In the genomic region with DNA sequence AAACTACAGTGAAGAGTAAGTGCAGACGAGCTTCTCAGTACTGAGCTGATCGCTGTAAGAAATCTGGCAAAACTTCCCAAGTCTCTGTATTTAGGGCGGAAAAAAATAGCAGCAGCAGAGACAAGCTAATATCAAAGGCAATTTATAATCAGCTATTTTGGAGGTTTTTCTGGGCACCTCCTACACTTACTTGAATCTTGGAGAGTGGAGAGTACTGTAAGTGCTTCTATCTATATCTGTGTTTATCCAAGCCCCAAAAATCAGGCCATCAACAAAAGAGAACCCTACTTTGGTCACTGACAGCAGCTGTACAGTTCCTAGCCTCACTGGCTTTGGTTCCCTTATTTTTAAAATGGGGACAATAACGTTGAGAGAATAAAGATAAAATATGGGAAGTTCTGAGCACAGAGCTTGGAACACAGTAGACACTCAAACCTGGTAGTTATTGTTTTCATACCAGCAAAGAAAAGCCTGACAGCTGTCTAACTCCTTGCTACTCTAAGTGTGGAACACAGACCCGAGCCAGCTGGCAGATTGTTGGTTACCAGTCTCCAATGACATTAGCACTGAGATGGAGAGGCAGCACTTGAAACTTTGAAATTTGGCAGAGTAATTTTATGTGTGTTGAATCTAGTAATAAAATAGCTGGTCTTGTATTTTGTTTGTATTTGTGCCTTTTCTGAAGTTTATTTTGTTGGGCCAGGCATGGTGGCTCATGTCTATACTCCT, we compare ENCODE assay signal across 27 cellular contexts.
DNase-seq lines count a peak whose midpoint lies in the region; ATAC-seq and TF ChIP-seq lines count a peak whose summit lies in the region.
"Had no signal": no experiment of that assay in that cellular context is flagged by ENCODE, and none has a peak within 500 bp of the region (broad histone marks: within the 10 kb centered on the region; RNA-seq: fewer than 3 reads in every experiment).

No MANE protein-coding gene starts in this region.

- BruUV-seq in Caco-2 (replicated peaks; lab: Mats Ljungman, UMichigan) = no TSS peak

- H3K27ac Mint-ChIP-seq in Caco-2 (ENCODE audit: unreplicated experiment) = no peak overlapping the region
- H3K27ac Mint-ChIP-seq: activated CD8-positive, alpha-beta T cell treated with anti-CD3 and anti-CD28 coated beads for 36 hours; B cell; stimulated activated effector memory CD8-positive, alpha-beta T cell treated with anti-CD3 and anti-CD28 coated beads, Interleukin-12 subunit alpha, Interleukin-12 subunit beta, amount 100 ng/mL, for 72 hours had no signal

- no peaks in the 10 kb centered on the region for H3K36me3 ChIP-seq in aorta (ENCODE audit: control insufficient read depth in 1 of 2, insufficient read depth in 2 of 2, low read length in 1 of 2)
- no peaks in the 10 kb centered on the region for H3K36me3 ChIP-seq in Caco-2 (ENCODE audit: control insufficient read depth, insufficient read depth, low read length)
- H3K36me3 ChIP-seq: colonic mucosa, esophagus muscularis mucosa, gastroesophageal sphincter, Peyer's patch, SJSA1, suprapubic skin, uterus had no signal

- H3K4me3 ChIP-seq in fibroblast of pulmonary artery (replicated peaks; ENCODE audit: low read depth, low read length) (no peak overlapping the region), aorta (ENCODE audit: low read length in 2 of 2) (no peak overlapping the region), Caco-2 (ENCODE audit: low read depth, low read length) (no peak overlapping the region)
- H3K4me3 ChIP-seq: A549, colonic mucosa, esophagus muscularis mucosa, gastroesophageal sphincter, Peyer's patch, SJSA1, suprapubic skin, uterus had no signal

- peaks cover 9% of the 10 kb centered on the region for H3K9me3 Mint-ChIP-seq in Caco-2 (ENCODE audit: unreplicated experiment)
- H3K9me3 Mint-ChIP-seq: activated CD8-positive, alpha-beta T cell treated with anti-CD3 and anti-CD28 coated beads for 36 hours had no signal

- H3K4me1 ChIP-seq in aorta (ENCODE audit: control insufficient read depth in 1 of 2, insufficient read depth in 2 of 2, low read length in 2 of 2) = peaks cover 0 to 2% of the 10 kb centered on the region in 2 donors
- no peaks in the 10 kb centered on the region for H3K4me1 ChIP-seq in Caco-2
- H3K4me1 ChIP-seq: A549, colonic mucosa, gastroesophageal sphincter, Peyer's patch, SJSA1, suprapubic skin, uterus had no signal

- intact Hi-C loops in Right ventricle myocardium inferior (cut with DNase I) (no loop called here), cardiac septum (cut with DNase I) (no loop called here), aorta (cut with DNase I) (no loop called here), Caco-2 (cut with micrococcal nuclease; ENCODE audit: unreplicated experiment) (no loop called here)

- POLR2A ChIA-PET in Caco-2 (lab: Charles Lee) = no interaction called here

- no peaks in the 10 kb centered on the region for H3K4me1 Mint-ChIP-seq in Caco-2 (ENCODE audit: low read depth, unreplicated experiment)
- H3K4me1 Mint-ChIP-seq: B cell; stimulated activated effector memory CD8-positive, alpha-beta T cell treated with anti-CD3 and anti-CD28 coated beads, Interleukin-12 subunit alpha, Interleukin-12 subunit beta, amount 100 ng/mL, for 72 hours had no signal

- H3K27ac ChIP-seq in aorta (ENCODE audit: low read depth in 1 of 2, low read length in 2 of 2) = no peak overlapping the region
- H3K27ac ChIP-seq: A549, colonic mucosa, esophagus muscularis mucosa, gastroesophageal sphincter, Peyer's patch, SJSA1, suprapubic skin, uterus had no signal

- no peak for TF ChIP-seq CTCF in fibroblast of pulmonary artery (IDR thresholded peaks at IDR 0.05; ENCODE audit: low read length, missing control alignments)
- no peak for TF ChIP-seq CTCF in Caco-2 (IDR thresholded peaks at IDR 0.05; ENCODE audit: insufficient read depth in 1 of 2, low read depth in 1 of 2, low read length in 1 of 2, severe bottlenecking in 1 of 2, unreplicated experiment in 1 of 2)

- H3K27me3 ChIP-seq in aorta (ENCODE audit: control insufficient read depth in 1 of 2, insufficient read depth in 2 of 2, low read length in 1 of 2) (no peaks in the 10 kb centered on the region), Caco-2 (replicated peaks; ENCODE audit: control insufficient read depth, insufficient read depth, low read length) (no peaks in the 10 kb centered on the region)
- H3K27me3 ChIP-seq: colonic mucosa, esophagus muscularis mucosa, gastroesophageal sphincter, Peyer's patch, SJSA1, suprapubic skin, uterus had no signal

- H3K4me3 Mint-ChIP-seq in Caco-2 (ENCODE audit: unreplicated experiment) = no peak overlapping the region
- H3K4me3 Mint-ChIP-seq: activated CD8-positive, alpha-beta T cell treated with anti-CD3 and anti-CD28 coated beads for 36 hours; B cell; stimulated activated effector memory CD8-positive, alpha-beta T cell treated with anti-CD3 and anti-CD28 coated beads, Interleukin-12 subunit alpha, Interleukin-12 subunit beta, amount 100 ng/mL, for 72 hours had no signal

- H3K36me3 Mint-ChIP-seq in Caco-2 (ENCODE audit: insufficient read depth, unreplicated experiment) = no peaks in the 10 kb centered on the region
- H3K36me3 Mint-ChIP-seq: stimulated activated effector memory CD8-positive, alpha-beta T cell treated with anti-CD3 and anti-CD28 coated beads, Interleukin-12 subunit alpha, Interleukin-12 subunit beta, amount 100 ng/mL, for 72 hours had no signal

- CTCF ChIA-PET in Caco-2 (lab: Charles Lee) = no interaction called here

- ATAC-seq in Right ventricle myocardium inferior = peak; percentile 96
- ATAC-seq in aorta (ENCODE audit: low FRiP score) = peak; percentile 31
- ATAC-seq: A549; activated CD8-positive, alpha-beta T cell treated with anti-CD3 and anti-CD28 coated beads for 36 hours; gastroesophageal sphincter; stimulated activated effector memory CD8-positive, alpha-beta T cell treated with anti-CD3 and anti-CD28 coated beads, Interleukin-12 subunit alpha, Interleukin-12 subunit beta, amount 100 ng/mL, for 72 hours had no signal

- H3K9me3 ChIP-seq in aorta (ENCODE audit: control insufficient read depth, low read length) (peaks cover 2% of the 10 kb centered on the region), Caco-2 (no peaks in the 10 kb centered on the region)
- H3K9me3 ChIP-seq: A549, colonic mucosa, esophagus muscularis mucosa, gastroesophageal sphincter, Peyer's patch, SJSA1, suprapubic skin, uterus had no signal

- H3K27me3 Mint-ChIP-seq in Caco-2 (ENCODE audit: insufficient read depth, unreplicated experiment) = no peaks in the 10 kb centered on the region
- H3K27me3 Mint-ChIP-seq: activated CD8-positive, alpha-beta T cell treated with anti-CD3 and anti-CD28 coated beads for 36 hours; B cell had no signal

- 6% methylated on average over 5 of the region's 5 CpGs for WGBS in aorta, 2 donors

- DNase-seq in Right ventricle myocardium inferior (ENCODE audit: missing footprints) (peak; percentile 78), cardiac septum (ENCODE audit: low spot score) (no peak), fibroblast of pulmonary artery (ENCODE audit: low read depth) (peak; percentile 2), medulla oblongata (ENCODE audit: extremely low spot score) (peak; percentile 13), aorta (no peak), Caco-2 (no peak), NCI-H2081 treated with DMSO at 0.1 percent for 48 hours (lab: John Stamatoyannopoulos, UW) (no peak), OCI-M2 (lab: John Stamatoyannopoulos, UW; ENCODE audit: unreplicated experiment) (no peak)
- DNase-seq: activated CD4-positive, alpha-beta T cell treated with anti-CD3 and anti-CD28 coated beads for 1 hour; activated CD8-positive, alpha-beta T cell treated with anti-CD3 and anti-CD28 coated beads for 36 hours; activated effector memory CD4-positive, alpha-beta T cell treated with anti-CD3 and anti-CD28 coated beads, Interleukin-2, amount 50 U/mL, for 16 hours; colonic mucosa; mammary epithelial cell; NCI-H1048; NCI-H2081; NK-92 treated with Interleukin-12 subunit alpha and Interleukin-12 subunit beta, amount 100 ng/mL, for 24 hours; Peyer's patch; small intestine; stimulated activated CD4-positive, alpha-beta T cell treated with anti-CD3 and anti-CD28 coated beads, Interleukin-2, amount 100 ng/mL, for 24 hours; uterus had no signal

Comparison
In these comparisons a context has a peak if more than half of its experiments do, and no peak if none do; other contexts are left out.
1. DNase-seq: peak in Right ventricle myocardium inferior (single experiment), fibroblast of pulmonary artery (single experiment) and medulla oblongata (single experiment); none in cardiac septum (single experiment), aorta (0 of 2), Caco-2 (0 of 2), NCI-H2081 treated with DMSO at 0.1 percent for 48 hours (single experiment) and OCI-M2 (single experiment).